Comparison of ENCODE assay signal across 8 cellular contexts in the genomic region with DNA sequence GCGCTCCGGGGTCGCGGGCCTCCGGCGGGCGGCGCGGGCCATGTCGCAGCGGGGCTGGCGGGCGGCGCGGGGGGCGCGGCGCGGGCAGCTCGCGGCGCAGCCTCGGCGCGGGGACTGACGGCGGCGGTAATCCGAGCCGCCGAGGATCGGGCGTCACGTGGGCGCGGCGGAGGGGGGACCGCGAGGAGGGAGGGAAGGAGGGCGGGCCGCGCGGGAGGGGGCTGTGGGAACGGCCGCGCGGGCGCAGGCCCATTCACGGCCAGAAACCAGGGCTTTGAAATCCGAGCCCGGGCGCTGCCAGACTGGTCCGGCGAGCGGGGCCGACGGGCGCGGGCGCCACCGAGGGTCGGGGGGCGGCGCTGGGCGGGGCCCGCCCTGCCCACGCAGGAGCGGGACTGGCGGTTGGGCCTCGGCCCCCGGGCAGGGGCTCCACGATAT. TPM values are rescaled to one million over a fixed set of nuclear protein-coding genes. Genes with fewer than 3 reads are reported as not detected.
DNase-seq lines count a peak whose midpoint lies in the region; ATAC-seq and TF ChIP-seq lines count a peak whose summit lies in the region.

A gene with protein sequence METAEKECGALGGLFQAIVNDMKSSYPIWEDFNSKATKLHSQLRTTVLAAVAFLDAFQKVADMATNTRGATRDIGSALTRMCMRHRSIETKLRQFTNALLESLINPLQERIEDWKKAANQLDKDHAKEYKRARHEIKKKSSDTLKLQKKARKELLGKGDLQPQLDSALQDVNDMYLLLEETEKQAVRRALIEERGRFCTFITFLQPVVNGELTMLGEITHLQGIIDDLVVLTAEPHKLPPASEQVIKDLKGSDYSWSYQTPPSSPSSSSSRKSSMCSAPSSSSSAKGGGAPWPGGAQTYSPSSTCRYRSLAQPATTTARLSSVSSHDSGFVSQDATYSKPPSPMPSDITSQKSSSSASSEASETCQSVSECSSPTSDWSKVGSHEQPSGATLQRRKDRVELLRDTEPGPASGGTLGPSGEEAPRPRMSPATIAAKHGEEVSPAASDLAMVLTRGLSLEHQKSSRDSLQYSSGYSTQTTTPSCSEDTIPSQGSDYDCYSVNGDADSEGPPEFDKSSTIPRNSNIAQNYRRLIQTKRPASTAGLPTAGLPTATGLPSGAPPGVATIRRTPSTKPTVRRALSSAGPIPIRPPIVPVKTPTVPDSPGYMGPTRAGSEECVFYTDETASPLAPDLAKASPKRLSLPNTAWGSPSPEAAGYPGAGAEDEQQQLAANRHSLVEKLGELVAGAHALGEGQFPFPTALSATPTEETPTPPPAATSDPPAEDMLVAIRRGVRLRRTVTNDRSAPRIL (minus strand): TSS at position 116 of the 438 bp plus-strand sequence. CDS start 262 bp downstream, outside the sequence.

- in situ Hi-C loops in G401 (cut with HindIII; ENCODE audit: low sequenced_read_pairs): no loop called here

- H3K27ac Mint-ChIP-seq in activated naive CD4-positive, alpha-beta T cell treated with anti-CD3 and anti-CD28 coated beads, Interleukin-2, amount 50 U/mL, for 72 hours: no peak within 1 kb of the TSS
- H3K27ac Mint-ChIP-seq in naive thymus-derived CD8-positive, alpha-beta T cell: peak within 1 kb of the TSS in 9 of 10 donors; percentile 25 to 77 (median 53)

- intact Hi-C loops in aorta (cut with DNase I): loop anchor here (2.0 to 5.0 kb wide), 3 partner anchors 51 to 66 kb away; no protein-coding TSS in a partner anchor

- H3K4me3 ChIP-seq in aorta (ENCODE audit: low read length in 2 of 2): peak within 1 kb of the TSS; percentile 63 to 90

- TF ChIP-seq CTCF in 22Rv1 (IDR thresholded peaks at IDR 0.05): no peak

- POLR2A ChIA-PET in naive thymus-derived CD8-positive, alpha-beta T cell (lab: Charles Lee): interaction anchor here (0.5 to 6.9 kb wide), 3 partner anchors 27 to 421 kb away, joined by 3 to 50 read pairs (median 3); no protein-coding TSS in a partner anchor

- peaks cover 8 to 34% (median 18%) of the 10 kb centered on the region in 4 donors for H3K4me1 Mint-ChIP-seq in naive thymus-derived CD8-positive, alpha-beta T cell

- no peaks in the 10 kb centered on the region for H3K27me3 ChIP-seq in aorta (ENCODE audit: control insufficient read depth in 1 of 2, insufficient read depth in 2 of 2, low read length in 1 of 2)

- no peaks in the 10 kb centered on the region for H3K4me1 ChIP-seq in aorta (ENCODE audit: control insufficient read depth in 1 of 2, insufficient read depth in 2 of 2, low read length in 2 of 2)

- H3K27ac ChIP-seq in 22Rv1 (peak within 1 kb of the TSS; percentile 81), aorta (ENCODE audit: low read depth in 1 of 2, low read length in 2 of 2) (peak within 1 kb of the TSS; percentile 29 to 92)

- 0 to 1% methylated on average over 45 to 72 of the region's 72 CpGs for WGBS in aorta, 2 donors

- H3K27me3 Mint-ChIP-seq in naive thymus-derived CD8-positive, alpha-beta T cell: peaks cover 0 to 5% (median 0%) of the 10 kb centered on the region in 5 donors

- H3K9me3 Mint-ChIP-seq in activated naive CD4-positive, alpha-beta T cell treated with anti-CD3 and anti-CD28 coated beads, Interleukin-2, amount 50 U/mL, for 72 hours: no peaks in the 10 kb centered on the region
- H3K9me3 Mint-ChIP-seq in naive thymus-derived CD8-positive, alpha-beta T cell: no peaks in the 10 kb centered on the region

- H3K9me3 ChIP-seq in aorta (ENCODE audit: control insufficient read depth, low read length): no peaks in the 10 kb centered on the region

- H3K4me3 Mint-ChIP-seq in naive thymus-derived CD8-positive, alpha-beta T cell: peak within 1 kb of the TSS; percentile 64 to 85 (median 74)

- H3K36me3 ChIP-seq in aorta (ENCODE audit: control insufficient read depth in 1 of 2, insufficient read depth in 2 of 2, low read length in 1 of 2): no peaks in the 10 kb centered on the region

- no peaks in the 10 kb centered on the region for H3K36me3 Mint-ChIP-seq in activated naive CD4-positive, alpha-beta T cell treated with anti-CD3 and anti-CD28 coated beads, Interleukin-2, amount 50 U/mL, for 72 hours
- no peaks in the 10 kb centered on the region for H3K36me3 Mint-ChIP-seq in naive thymus-derived CD8-positive, alpha-beta T cell

- ATAC-seq in activated naive CD4-positive, alpha-beta T cell treated with anti-CD3 and anti-CD28 coated beads, Interleukin-2, amount 50 U/mL, for 72 hours: peak; percentile 33 to 47
- ATAC-seq in naive thymus-derived CD8-positive, alpha-beta T cell: peak; percentile 76 to 78
- ATAC-seq in aorta (ENCODE audit: low FRiP score) (peak; percentile 79), GM21717 (IDR thresholded peaks at IDR 0.05; ENCODE audit: unreplicated experiment) (no peak)

- peak; percentile 85 for DNase-seq in G401 (ENCODE audit: low spot score)
- DNase-seq in NCI-H2196 (lab: John Stamatoyannopoulos, UW; ENCODE audit: unreplicated experiment): peak; percentile 81
- DNase-seq in activated naive CD4-positive, alpha-beta T cell treated with anti-CD3 and anti-CD28 coated beads, Interleukin-2, amount 50 U/mL, for 72 hours (ENCODE audit: low spot score in 2 of 2): no peak
- DNase-seq in foreskin melanocyte: peak; percentile 55
- DNase-seq in naive thymus-derived CD8-positive, alpha-beta T cell: peak in 9 of 10 donors; percentile 25 to 73 (median 47)
- DNase-seq in aorta: peak; percentile 91 to 97

RNA-seq across cellular contexts. Expression of the gene that starts here (rescaled TPM):
- total RNA-seq in G401 (2014; rRNA removed; shearing (Covaris generic)): 15.6 and 46.7 TPM in 2 replicates
- total RNA-seq in activated naive CD4-positive, alpha-beta T cell treated with anti-CD3 and anti-CD28 coated beads, Interleukin-2, amount 50 U/mL, for 72 hours: 1 to 10 TPM in 1 of 2 donors, under 1 TPM in 1; 0.82 to 1.8 TPM
- total RNA-seq in naive thymus-derived CD8-positive, alpha-beta T cell: 10 to 100 TPM; 23.3 to 26.8 TPM
- polyA plus RNA-seq in naive thymus-derived CD8-positive, alpha-beta T cell: under 1 TPM in 1 of 3 donors, not detected in 2; 0.28 TPM
- total RNA-seq in aorta: 10 to 100 TPM; 65.7 to 87.4 TPM
- 10 to 100 TPM; 22.0 to 33.4 TPM for polyA plus RNA-seq in aorta

Comparison
In these comparisons a context has a peak if more than half of its experiments do, and no peak if none do; other contexts are left out.
1. RNA of the gene that starts here (polyA plus RNA-seq): 22.0 to 33.4 TPM in aorta; 0.28 TPM in naive thymus-derived CD8-positive, alpha-beta T cell; every median in the first group is over 10 times any median in the second.
2. DNase-seq: peak in G401 (single experiment), NCI-H2196 (single experiment), foreskin melanocyte (single experiment), naive thymus-derived CD8-positive, alpha-beta T cell (9 of 10) and aorta (2 of 2); none in activated naive CD4-positive, alpha-beta T cell treated with anti-CD3 and anti-CD28 coated beads, Interleukin-2, amount 50 U/mL, for 72 hours (0 of 2).
3. H3K27ac Mint-ChIP-seq: peak in naive thymus-derived CD8-positive, alpha-beta T cell (9 of 10); none in activated naive CD4-positive, alpha-beta T cell treated with anti-CD3 and anti-CD28 coated beads, Interleukin-2, amount 50 U/mL, for 72 hours (0 of 2).